Comparison of ENCODE assay signal across 11 cellular contexts in genomic region chr10:25175527-25176420, GRCh38. TPM values are rescaled to one million over a fixed set of nuclear protein-coding genes. Genes with fewer than 3 reads are reported as not detected.
DNase-seq lines count a peak whose midpoint lies in the region; ATAC-seq and TF ChIP-seq lines count a peak whose summit lies in the region.
"Had no signal": no experiment of that assay in that cellular context is flagged by ENCODE, and none has a peak within 500 bp of the region (broad histone marks: within the 10 kb centered on the region; RNA-seq: fewer than 3 reads in every experiment).

No MANE protein-coding gene starts in this region.

- no peak for TF ChIP-seq RAD21 in HCT116 (IDR thresholded peaks at IDR 0.05; ENCODE audit: low read depth)

- peak overlapping the region in 1 of 2 experiments; percentile 32 for H3K23ac ChIP-seq in mesenchymal stem cell (ENCODE audit: low read length in 2 of 2)

- H3K14ac ChIP-seq in mesenchymal stem cell (ENCODE audit: low read length in 2 of 2) = no peak overlapping the region

- H3K9me3 ChIP-seq in HCT116 (ENCODE audit: control insufficient read depth in 1 of 2, insufficient read depth in 1 of 2, low read depth in 1 of 2, low read length in 2 of 2) (no peaks in the 10 kb centered on the region), mesenchymal stem cell (ENCODE audit: control insufficient read depth, low read length) (no peaks in the 10 kb centered on the region), Karpas-422 (ENCODE audit: low read length) (peaks cover 15% of the 10 kb centered on the region)

- 2% methylated on average over 66 of the region's 66 CpGs for WGBS in mesenchymal stem cell

- no peak overlapping the region for H2BK5ac ChIP-seq in mesenchymal stem cell (ENCODE audit: low read depth, low read length, poor library complexity, severe bottlenecking)

- intact Hi-C loops in HCT116 (cut with micrococcal nuclease) = no loop called here

- CTCF ChIA-PET in HCT116 (lab: Charles Lee) = no interaction called here

- H3K27ac ChIP-seq in HCT116 (ENCODE audit: low read depth, low read length) (no peak overlapping the region), caudate nucleus (ENCODE audit: low read depth, low read length) (peak overlapping the region; percentile 72), mesenchymal stem cell (ENCODE audit: low read length, poor library complexity, severe bottlenecking) (no peak overlapping the region), Karpas-422 (ENCODE audit: low read length) (no peak overlapping the region)
- H3K27ac ChIP-seq: SJSA1 had no signal

- H3K79me1 ChIP-seq in mesenchymal stem cell (replicated peaks; ENCODE audit: low read length, poor library complexity, severe bottlenecking) = no peaks in the 10 kb centered on the region

- H2BK12ac ChIP-seq in mesenchymal stem cell (ENCODE audit: low read length in 2 of 2) = no peak overlapping the region

- RAD21 ChIA-PET in HCT116 (lab: Charles Lee; ENCODE audit: low non-redundant PET in 1 of 2, low total read pairs in 2 of 2, uncharacterized antibody in 2 of 2, unreplicated experiment in 2 of 2) = no interaction called here

- no peak overlapping the region for H3K18ac ChIP-seq in mesenchymal stem cell (ENCODE audit: low read depth in 1 of 2, low read length in 2 of 2)

- H4K20me1 ChIP-seq in HCT116 (ENCODE audit: insufficient read depth) (no peaks in the 10 kb centered on the region), Karpas-422 (ENCODE audit: insufficient read depth, low read depth, low read length) (no peaks in the 10 kb centered on the region)

- H3K4ac ChIP-seq in mesenchymal stem cell (ENCODE audit: low read depth in 1 of 2, low read length in 2 of 2) = no peak overlapping the region

- BruUV-seq in HCT116 (replicated peaks; lab: Mats Ljungman, UMichigan) = no TSS peak

- H3K4me3 ChIP-seq in HCT116 (replicated peaks in 1 of 2; ENCODE audit: low read depth in 1 of 2, low read length in 2 of 2) (no peak overlapping the region), mesenchymal stem cell (ENCODE audit: insufficient read depth in 1 of 2, low read depth in 1 of 2, low read length in 2 of 2) (peak overlapping the region in 1 of 2 experiments; percentile 83), Karpas-422 (ENCODE audit: low read length) (no peak overlapping the region)

- H3K27me3 ChIP-seq in HCT116 (ENCODE audit: insufficient read depth, low read length) (peaks cover 39% of the 10 kb centered on the region), mesenchymal stem cell (ENCODE audit: control insufficient read depth in 1 of 2, insufficient read depth in 1 of 2, low read length in 2 of 2) (peaks cover 48 to 52% of the 10 kb centered on the region in 2 experiments), Karpas-422 (ENCODE audit: low read length) (no peaks in the 10 kb centered on the region)

- no peak for TF ChIP-seq CTCF in HCT116 (IDR thresholded peaks at IDR 0.05 in 2 of 3, conservative IDR thresholded peaks at IDR 0.05 in 1 of 3; ENCODE audit: borderline replicate concordance in 1 of 3, insufficient read depth in 1 of 3, low read depth in 2 of 3, low read length in 2 of 3)
- no peak for TF ChIP-seq CTCF in GM10266 (IDR thresholded peaks at IDR 0.05; ENCODE audit: control insufficient read depth, insufficient read depth, low read depth, missing control alignments)

- H3K79me2 ChIP-seq in HCT116 (ENCODE audit: insufficient read depth, low read length) (no peaks in the 10 kb centered on the region), Karpas-422 (ENCODE audit: low read length) (no peaks in the 10 kb centered on the region)

- H4K91ac ChIP-seq in mesenchymal stem cell (ENCODE audit: low read length) = no peak overlapping the region

- no peaks in the 10 kb centered on the region for H3K36me3 ChIP-seq in HCT116 (ENCODE audit: control insufficient read depth in 1 of 2, insufficient read depth in 2 of 2, low read length in 2 of 2)
- H3K36me3 ChIP-seq in mesenchymal stem cell (ENCODE audit: control insufficient read depth in 1 of 2, insufficient read depth in 2 of 2, low read depth in 1 of 2, low read length in 2 of 2) = no peaks in the 10 kb centered on the region
- no peaks in the 10 kb centered on the region for H3K36me3 ChIP-seq in Karpas-422 (ENCODE audit: insufficient read depth, low read length)
- H3K36me3 ChIP-seq: SJSA1 had no signal

- H2BK15ac ChIP-seq in mesenchymal stem cell (ENCODE audit: low read depth, poor library complexity, severe bottlenecking) = no peak overlapping the region

- no peak overlapping the region for H4K8ac ChIP-seq in mesenchymal stem cell (ENCODE audit: low read length)

- H3K9ac ChIP-seq in HCT116 (ENCODE audit: low read length) (no peak overlapping the region), mesenchymal stem cell (ENCODE audit: low read length) (no peak overlapping the region), Karpas-422 (ENCODE audit: low read length) (no peak overlapping the region)

- H2BK120ac ChIP-seq in mesenchymal stem cell (ENCODE audit: low read depth, low read length) = no peak overlapping the region

- no peak overlapping the region for H2AFZ ChIP-seq in HCT116 (ENCODE audit: low read depth, low read length, poor library complexity, severe bottlenecking)
- H2AFZ ChIP-seq in mesenchymal stem cell (ENCODE audit: low read depth, low read length) = no peak overlapping the region
- no peak overlapping the region for H2AFZ ChIP-seq in Karpas-422 (ENCODE audit: low read length)

- DNase-seq in Ammon's horn (ENCODE audit: low spot score) (peak; percentile 12), HCT116 (ENCODE audit: low read depth, low spot score) (no peak), caudate nucleus (lab: John Stamatoyannopoulos, UW) (peak in 23 of 61 donors; percentile 4 to 51 (median 25)), mesenchymal stem cell (peak; percentile 18), GM10266 (ENCODE audit: extremely low spot score) (no peak), NCI-H345 (lab: John Stamatoyannopoulos, UW) (no peak), Karpas-422 (no peak), AG20443 (ENCODE audit: low spot score) (no peak)
- DNase-seq: activated naive CD4-positive, alpha-beta T cell treated with anti-CD3 and anti-CD28 coated beads, Interleukin-2, amount 50 U/mL, for 16 hours; stimulated activated CD4-positive, alpha-beta T cell treated with anti-CD3 and anti-CD28 coated beads, Interleukin-12 subunit alpha, Interleukin-12 subunit beta, amount 100 ng/mL, for 4 hours had no signal

- H3K9me2 ChIP-seq in HCT116 (ENCODE audit: insufficient read depth) (no peaks in the 10 kb centered on the region), Karpas-422 (replicated peaks; ENCODE audit: insufficient read depth, low read length) (no peaks in the 10 kb centered on the region)

- TF ChIP-seq POLR2A in HCT116 (IDR thresholded peaks at IDR 0.05; ENCODE audit: borderline replicate concordance, extremely low read depth, insufficient read depth, insufficient read length) = no peak

- H3K4me1 ChIP-seq in HCT116 (ENCODE audit: control insufficient read depth in 1 of 2, insufficient read depth in 2 of 2, low read length in 2 of 2) = no peaks in the 10 kb centered on the region
- peaks cover 16% of the 10 kb centered on the region for H3K4me1 ChIP-seq in mesenchymal stem cell (ENCODE audit: control insufficient read depth, insufficient read depth, low read depth, low read length)
- no peaks in the 10 kb centered on the region for H3K4me1 ChIP-seq in Karpas-422 (ENCODE audit: low read length)

- no peak for ATAC-seq in HCT116

- H2AK5ac ChIP-seq in mesenchymal stem cell (ENCODE audit: low read length, severe bottlenecking) = no peak overlapping the region

- POLR2A ChIA-PET in HCT116 (lab: Charles Lee) = no interaction called here

- H3K4me2 ChIP-seq in HCT116 (ENCODE audit: low read length) (peak overlapping the region; percentile 76), mesenchymal stem cell (ENCODE audit: low read length, poor library complexity, severe bottlenecking) (no peak overlapping the region), Karpas-422 (ENCODE audit: low read depth, low read length, poor library complexity, severe bottlenecking) (no peak overlapping the region)

TF ChIP-seq in HCT116, 20 proteins besides CTCF, POLR2A, EP300 and RAD21:
- TF ChIP-seq REST (IDR thresholded peaks at IDR 0.05; ENCODE audit: low read depth) = peak; percentile 2; the same call in 1 of the 2 replicates
- TF ChIP-seq, protein P1, sequence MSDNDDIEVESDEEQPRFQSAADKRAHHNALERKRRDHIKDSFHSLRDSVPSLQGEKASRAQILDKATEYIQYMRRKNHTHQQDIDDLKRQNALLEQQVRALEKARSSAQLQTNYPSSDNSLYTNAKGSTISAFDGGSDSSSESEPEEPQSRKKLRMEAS (IDR thresholded peaks at IDR 0.05) = no peak

RNA-seq across cellular contexts. Expression of gene GPR158, which starts 1.0 kb away (rescaled TPM):
- 2.9 TPM for total RNA-seq in HCT116 (2021; ENCODE audit: unreplicated experiment)
- polyA plus RNA-seq in HCT116 (2012) = 0.27 and 0.79 TPM in 2 replicates
- polyA plus RNA-seq in mesenchymal stem cell (2013, experiment 1 of 2) = 0.51 TPM
- 0.56 TPM for polyA plus RNA-seq in mesenchymal stem cell (2013, experiment 2 of 2)
- total RNA-seq in Karpas-422 (2014; rRNA removed; shearing (Covaris generic); ENCODE audit: low replicate concordance) = not detected in 2 replicates

Comparison
In these comparisons a context has a peak if more than half of its experiments do, and no peak if none do; other contexts are left out.
1. DNase-seq: peak in Ammon's horn (single experiment) and mesenchymal stem cell (single experiment); none in HCT116 (single experiment), GM10266 (single experiment), NCI-H345 (single experiment), Karpas-422 (single experiment) and AG20443 (single experiment).